Comparison of ENCODE assay signal across 18 cellular contexts in genomic region chr6:167244991-167245390, GRCh38. TPM values are rescaled to one million over a fixed set of nuclear protein-coding genes. Genes with fewer than 3 reads are reported as not detected.
"Had no signal": no experiment of that assay in that cellular context is flagged by ENCODE, and none has a peak within 500 bp of the region (broad histone marks: within the 10 kb centered on the region; RNA-seq: fewer than 3 reads in every experiment).

No MANE protein-coding gene starts in this region.

- H3K27ac ChIP-seq: coronary artery, esophagus squamous epithelium, lower lobe of right lung, upper lobe of right lung had no signal

- DNase-seq: activated CD4-positive, alpha-beta T cell treated with anti-CD3 and anti-CD28 coated beads, Interleukin-2, amount 10 ng/mL, durations not matched to agents 24 days and 14 days; activated CD4-positive, CD25-positive, alpha-beta regulatory T cell; activated CD8-positive, alpha-beta memory T cell treated with anti-CD3 and anti-CD28 coated beads, Interleukin-2, amount 50 U/mL, for 4 hours; activated CD8-positive, alpha-beta T cell treated with anti-CD3 and anti-CD28 coated beads, Interleukin-2, amount 10 ng/mL, durations not matched to agents 7 days and 5 days; activated effector memory CD4-positive, alpha-beta T cell treated with anti-CD3 and anti-CD28 coated beads, Interleukin-2, amount 50 U/mL, for 16 hours; activated T-cell treated with anti-CD3 and anti-CD28 coated beads, Interleukin-2, amount 50 U/mL, for 48 hours; central memory CD4-positive, alpha-beta T cell; effector CD4-positive, alpha-beta T cell; esophagus squamous epithelium; left colon; lower lobe of right lung; midbrain; stimulated activated CD4-positive, alpha-beta T cell treated with anti-CD3 and anti-CD28 coated beads, Interleukin-1b, Interleukin-23, amount 100 ng/mL, for 48 hours; stimulated activated naive CD8-positive, alpha-beta T cell treated with anti-CD3 and anti-CD28 coated beads, Interleukin-15, amount 100 ng/mL, for 72 hours; T-helper 17 cell; upper lobe of right lung had no signal

- H3K27me3 ChIP-seq: upper lobe of right lung had no signal

- H3K4me3 ChIP-seq: coronary artery, esophagus squamous epithelium, lower lobe of right lung, upper lobe of right lung had no signal

- ATAC-seq: activated CD8-positive, alpha-beta T cell treated with anti-CD3 and anti-CD28 coated beads, Interleukin-2, amount 10 ng/mL, durations not matched to agents 7 days and 5 days; left colon; lower lobe of right lung; stimulated activated naive CD8-positive, alpha-beta T cell treated with anti-CD3 and anti-CD28 coated beads, Interleukin-15, amount 100 ng/mL, for 72 hours; T-helper 17 cell; upper lobe of right lung had no signal

- H3K36me3 ChIP-seq: esophagus squamous epithelium, lower lobe of right lung, upper lobe of right lung had no signal

- H3K4me1 ChIP-seq: lower lobe of right lung, upper lobe of right lung had no signal

RNA-seq across cellular contexts. Expression of gene UNC93A, which starts 46.1 kb away (rescaled TPM):
- polyA plus RNA-seq: endothelial cell of umbilical vein had no signal
